ENCODE assay signal across 1 cellular context in the genomic region with DNA sequence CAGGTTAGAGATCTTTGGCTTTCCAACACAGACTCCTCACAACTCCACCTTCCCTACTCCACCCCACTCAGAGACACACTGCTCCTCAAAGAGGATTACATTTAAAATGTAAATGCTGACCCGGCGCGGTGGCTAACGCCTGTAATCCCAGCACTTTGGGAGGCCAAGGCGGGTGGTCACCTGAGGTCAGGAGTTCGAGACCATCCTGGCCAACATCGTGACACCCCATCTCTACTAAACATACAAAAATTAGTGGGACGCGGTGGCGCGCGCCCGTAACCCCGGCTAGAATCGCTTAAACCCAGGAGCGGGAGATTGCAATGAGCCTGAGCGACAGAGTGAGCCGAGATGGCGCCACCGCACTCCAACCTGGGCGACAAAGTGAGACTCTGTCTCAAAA.
TF ChIP-seq lines count a peak whose summit lies in the region.

No MANE protein-coding gene starts in this region.

TF ChIP-seq in IMR-90, 13 proteins besides CTCF, POLR2A, EP300 and RAD21:
- TF ChIP-seq CHD1 (IDR thresholded peaks at IDR 0.05; ENCODE audit: low read depth, low read length) (no peak), MAZ (IDR thresholded peaks at IDR 0.05; ENCODE audit: borderline replicate concordance, low read depth, low read length) (no peak), RCOR1 (IDR thresholded peaks at IDR 0.05; ENCODE audit: insufficient replicate concordance, low read length) (no peak), NFE2L2 (IDR thresholded peaks at IDR 0.05; ENCODE audit: low read depth, low read length) (no peak), FOS (IDR thresholded peaks at IDR 0.05; ENCODE audit: low read depth, low read length) (no peak), BHLHE40 (IDR thresholded peaks at IDR 0.05; ENCODE audit: low read depth, low read length) (no peak), RFX5 (IDR thresholded peaks at IDR 0.05; ENCODE audit: low read depth, low read length) (no peak), MXI1 (IDR thresholded peaks at IDR 0.05; ENCODE audit: borderline replicate concordance, low read depth, low read length) (no peak)
- TF ChIP-seq, protein P1, sequence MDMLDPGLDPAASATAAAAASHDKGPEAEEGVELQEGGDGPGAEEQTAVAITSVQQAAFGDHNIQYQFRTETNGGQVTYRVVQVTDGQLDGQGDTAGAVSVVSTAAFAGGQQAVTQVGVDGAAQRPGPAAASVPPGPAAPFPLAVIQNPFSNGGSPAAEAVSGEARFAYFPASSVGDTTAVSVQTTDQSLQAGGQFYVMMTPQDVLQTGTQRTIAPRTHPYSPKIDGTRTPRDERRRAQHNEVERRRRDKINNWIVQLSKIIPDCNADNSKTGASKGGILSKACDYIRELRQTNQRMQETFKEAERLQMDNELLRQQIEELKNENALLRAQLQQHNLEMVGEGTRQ (IDR thresholded peaks at IDR 0.05; ENCODE audit: low read depth, low read length): no peak
TF ChIP-seq in IMR-90: peak in this region for 0.
